1 cellular context compared by ENCODE assay signal in genomic region chr5:179261301-179262125, GRCh38.
TF ChIP-seq lines count a peak whose summit lies in the region.

No MANE protein-coding gene starts in this region.

TF ChIP-seq in HepG2, 621 proteins besides CTCF, POLR2A, EP300 and RAD21 (continued from another document and continues in another):
- no peak for TF ChIP-seq TERF1 (CRISPR knock-in tag; IDR thresholded peaks at IDR 0.05)
- TF ChIP-seq ZBTB37 (CRISPR knock-in tag; IDR thresholded peaks at IDR 0.05) = no peak
- TF ChIP-seq MTA3 (CRISPR knock-in tag; IDR thresholded peaks at IDR 0.05) = no peak
- TF ChIP-seq ZNF792 (CRISPR knock-in tag; IDR thresholded peaks at IDR 0.05) = no peak
- no peak for TF ChIP-seq ZNF460 (CRISPR knock-in tag; IDR thresholded peaks at IDR 0.05; ENCODE audit: borderline replicate concordance)
- TF ChIP-seq ELF4 (CRISPR knock-in tag; IDR thresholded peaks at IDR 0.05; ENCODE audit: borderline replicate concordance) = no peak
- peak; percentile 94 for TF ChIP-seq STAG1 (CRISPR knock-in tag; IDR thresholded peaks at IDR 0.05)
- TF ChIP-seq PREB (CRISPR knock-in tag; IDR thresholded peaks at IDR 0.05) = no peak
- TF ChIP-seq NFE2 (CRISPR knock-in tag; IDR thresholded peaks at IDR 0.05) = no peak
- 0 out of 2 replicates have a peak, but pooled peaks have one; percentile 20 for TF ChIP-seq FOXJ3 (CRISPR knock-in tag; IDR thresholded peaks at IDR 0.05; ENCODE audit: borderline replicate concordance)
- no peak for TF ChIP-seq TOPORS (CRISPR knock-in tag; IDR thresholded peaks at IDR 0.05)
- TF ChIP-seq NFE2L1 (CRISPR knock-in tag; IDR thresholded peaks at IDR 0.05; ENCODE audit: borderline replicate concordance) = no peak
- TF ChIP-seq ZNF224 (CRISPR knock-in tag; IDR thresholded peaks at IDR 0.05) = no peak
- no peak for TF ChIP-seq RBM22 (optimal IDR thresholded peaks at IDR 0.05; ENCODE audit: low read length)
- no peak for TF ChIP-seq SCMH1 (CRISPR knock-in tag; IDR thresholded peaks at IDR 0.05; ENCODE audit: borderline replicate concordance)
- no peak for TF ChIP-seq ZBTB25 (CRISPR knock-in tag; IDR thresholded peaks at IDR 0.05)
- TF ChIP-seq BRF2 (CRISPR knock-in tag; IDR thresholded peaks at IDR 0.05) = no peak
- TF ChIP-seq PRPF4 (IDR thresholded peaks at IDR 0.05; ENCODE audit: low read depth, low read length, poor library complexity, severe bottlenecking) = no peak
- TF ChIP-seq ZNF280B (CRISPR knock-in tag; IDR thresholded peaks at IDR 0.05; ENCODE audit: borderline replicate concordance) = no peak
- TF ChIP-seq ZIK1 (CRISPR knock-in tag; IDR thresholded peaks at IDR 0.05; ENCODE audit: borderline replicate concordance, low read depth) = no peak
- TF ChIP-seq FOSL1 (CRISPR knock-in tag; IDR thresholded peaks at IDR 0.05; ENCODE audit: borderline replicate concordance) = no peak
- no peak for TF ChIP-seq ARNT2 (CRISPR knock-in tag; IDR thresholded peaks at IDR 0.05; ENCODE audit: low read depth)
- no peak for TF ChIP-seq SOX13 (IDR thresholded peaks at IDR 0.05)
- no peak for TF ChIP-seq SOX13 (CRISPR knock-in tag; conservative IDR thresholded peaks at IDR 0.05 in 1 of 2, IDR thresholded peaks at IDR 0.05 in 1 of 2)
- TF ChIP-seq SRF (IDR thresholded peaks at IDR 0.05; ENCODE audit: low read depth, low read length) = no peak
- no peak for TF ChIP-seq ZFP36L1 (CRISPR knock-in tag; IDR thresholded peaks at IDR 0.05)
- TF ChIP-seq MTERF4 (CRISPR knock-in tag; IDR thresholded peaks at IDR 0.05) = no peak
- no peak for TF ChIP-seq DMAP1 (CRISPR knock-in tag; IDR thresholded peaks at IDR 0.05)
- no peak for TF ChIP-seq DRAP1 (CRISPR knock-in tag; IDR thresholded peaks at IDR 0.05)
- TF ChIP-seq SNRNP70 (IDR thresholded peaks at IDR 0.05; ENCODE audit: low read depth, low read length) = no peak
- no peak for TF ChIP-seq HNRNPUL1 (IDR thresholded peaks at IDR 0.05; ENCODE audit: low read depth, low read length)
- TF ChIP-seq E2F5 (CRISPR knock-in tag; conservative IDR thresholded peaks at IDR 0.05) = no peak
- no peak for TF ChIP-seq IRF9 (CRISPR knock-in tag; IDR thresholded peaks at IDR 0.05; ENCODE audit: borderline replicate concordance)
- TF ChIP-seq SIN3B (IDR thresholded peaks at IDR 0.05; ENCODE audit: low read length) = no peak
- TF ChIP-seq NFRKB (IDR thresholded peaks at IDR 0.05) = no peak
- no peak for TF ChIP-seq ZEB1 (IDR thresholded peaks at IDR 0.05; ENCODE audit: insufficient replicate concordance, low read depth)
- no peak for TF ChIP-seq ZNF512B (CRISPR knock-in tag; IDR thresholded peaks at IDR 0.05; ENCODE audit: borderline replicate concordance)
- TF ChIP-seq HOMEZ (CRISPR knock-in tag; IDR thresholded peaks at IDR 0.05; ENCODE audit: low read depth) = no peak
- TF ChIP-seq ZNF558 (CRISPR knock-in tag; IDR thresholded peaks at IDR 0.05; ENCODE audit: borderline replicate concordance) = no peak
- TF ChIP-seq BCL3 (CRISPR knock-in tag; IDR thresholded peaks at IDR 0.05) = no peak
- TF ChIP-seq POGZ (CRISPR knock-in tag; IDR thresholded peaks at IDR 0.05) = no peak
- TF ChIP-seq ZNF724P (CRISPR knock-in tag; IDR thresholded peaks at IDR 0.05; ENCODE audit: borderline replicate concordance) = no peak
- no peak for TF ChIP-seq ZNF678 (CRISPR knock-in tag; IDR thresholded peaks at IDR 0.05)
